ENCODE assay signal across 13 cellular contexts in the genomic region with DNA sequence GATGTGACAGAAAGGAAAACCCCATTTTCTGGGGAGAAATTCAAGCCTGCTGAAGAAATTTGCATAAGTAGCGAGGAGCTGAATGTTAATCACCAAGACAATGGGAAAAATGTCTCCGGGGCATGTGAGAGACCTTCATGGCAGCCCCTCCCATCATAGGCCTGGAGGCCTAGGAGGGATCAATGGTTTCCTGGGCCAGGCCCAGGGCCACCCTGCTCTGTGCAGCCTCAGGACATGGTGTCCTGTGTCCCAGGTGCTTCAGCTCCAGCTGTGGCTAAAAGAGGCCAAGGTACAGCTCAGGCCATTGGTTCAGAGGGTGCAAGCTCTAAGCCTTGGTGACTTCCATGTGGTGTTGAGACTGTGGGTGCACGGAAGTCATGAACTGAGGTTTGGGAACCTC.
"Had no signal": no experiment of that assay in that cellular context is flagged by ENCODE, and none has a peak within 500 bp of the region (broad histone marks: within the 10 kb centered on the region; RNA-seq: fewer than 3 reads in every experiment).

No MANE protein-coding gene starts in this region.

- H3K9me3 ChIP-seq: colonic mucosa, esophagus muscularis mucosa, esophagus squamous epithelium, gastrocnemius medialis, gastroesophageal sphincter, heart left ventricle, heart right ventricle had no signal

- H3K4me3 ChIP-seq: colonic mucosa, coronary artery, dorsolateral prefrontal cortex, esophagus muscularis mucosa, esophagus squamous epithelium, gastrocnemius medialis, gastroesophageal sphincter, heart left ventricle, heart right ventricle had no signal

- H3K36me3 ChIP-seq: colonic mucosa, esophagus muscularis mucosa, esophagus squamous epithelium, gastrocnemius medialis, gastroesophageal sphincter, heart left ventricle, heart right ventricle had no signal

- H3K27ac ChIP-seq: colonic mucosa, coronary artery, dorsolateral prefrontal cortex, epithelial cell of prostate, esophagus muscularis mucosa, esophagus squamous epithelium, foreskin keratinocyte, gastrocnemius medialis, gastroesophageal sphincter, heart left ventricle, heart right ventricle had no signal

- ATAC-seq: effector memory CD8-positive, alpha-beta T cell; esophagus mucosa; foreskin keratinocyte; gastrocnemius medialis; gastroesophageal sphincter; heart left ventricle; heart right ventricle had no signal

- H3K4me1 ChIP-seq: colonic mucosa, esophagus muscularis mucosa, esophagus squamous epithelium, foreskin keratinocyte, gastrocnemius medialis, gastroesophageal sphincter, heart left ventricle, heart right ventricle had no signal
